2 cellular contexts compared by ENCODE assay signal in genomic region chr1:44659566-44659965, GRCh38.
TF ChIP-seq lines count a peak whose summit lies in the region.

No MANE protein-coding gene starts in this region.

TF ChIP-seq in liver, 16 proteins besides CTCF, POLR2A, EP300 and RAD21:
- TF ChIP-seq YY1 (IDR thresholded peaks at IDR 0.05) = no peak
- TF ChIP-seq, protein P1, sequence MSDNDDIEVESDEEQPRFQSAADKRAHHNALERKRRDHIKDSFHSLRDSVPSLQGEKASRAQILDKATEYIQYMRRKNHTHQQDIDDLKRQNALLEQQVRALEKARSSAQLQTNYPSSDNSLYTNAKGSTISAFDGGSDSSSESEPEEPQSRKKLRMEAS (IDR thresholded peaks at IDR 0.05) = no peak
- TF ChIP-seq HNF4A (conservative IDR thresholded peaks at IDR 0.05) = no peak
- no peak for TF ChIP-seq RXRA (IDR thresholded peaks at IDR 0.05)
- no peak for TF ChIP-seq JUND (IDR thresholded peaks at IDR 0.05)
- no peak for TF ChIP-seq HNF4G (IDR thresholded peaks at IDR 0.05)
- TF ChIP-seq SP1 (IDR thresholded peaks at IDR 0.05) = no peak
- TF ChIP-seq EGR1 (IDR thresholded peaks at IDR 0.05; ENCODE audit: low read depth in 2 of 2) = no peak
- no peak for TF ChIP-seq NR2F2 (IDR thresholded peaks at IDR 0.05)
- TF ChIP-seq, protein P2, sequence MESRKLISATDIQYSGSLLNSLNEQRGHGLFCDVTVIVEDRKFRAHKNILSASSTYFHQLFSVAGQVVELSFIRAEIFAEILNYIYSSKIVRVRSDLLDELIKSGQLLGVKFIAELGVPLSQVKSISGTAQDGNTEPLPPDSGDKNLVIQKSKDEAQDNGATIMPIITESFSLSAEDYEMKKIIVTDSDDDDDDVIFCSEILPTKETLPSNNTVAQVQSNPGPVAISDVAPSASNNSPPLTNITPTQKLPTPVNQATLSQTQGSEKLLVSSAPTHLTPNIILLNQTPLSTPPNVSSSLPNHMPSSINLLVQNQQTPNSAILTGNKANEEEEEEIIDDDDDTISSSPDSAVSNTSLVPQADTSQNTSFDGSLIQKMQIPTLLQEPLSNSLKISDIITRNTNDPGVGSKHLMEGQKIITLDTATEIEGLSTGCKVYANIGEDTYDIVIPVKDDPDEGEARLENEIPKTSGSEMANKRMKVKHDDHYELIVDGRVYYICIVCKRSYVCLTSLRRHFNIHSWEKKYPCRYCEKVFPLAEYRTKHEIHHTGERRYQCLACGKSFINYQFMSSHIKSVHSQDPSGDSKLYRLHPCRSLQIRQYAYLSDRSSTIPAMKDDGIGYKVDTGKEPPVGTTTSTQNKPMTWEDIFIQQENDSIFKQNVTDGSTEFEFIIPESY (IDR thresholded peaks at IDR 0.05) = no peak
- TF ChIP-seq FOXA1 (IDR thresholded peaks at IDR 0.05) = no peak
- no peak for TF ChIP-seq FOXA2 (IDR thresholded peaks at IDR 0.05)

TF ChIP-seq in HepG2, 621 proteins besides CTCF, POLR2A, EP300 and RAD21:
- TF ChIP-seq KDM6A (CRISPR knock-in tag; IDR thresholded peaks at IDR 0.05; ENCODE audit: low read depth) (no peak), WIZ (CRISPR knock-in tag; IDR thresholded peaks at IDR 0.05) (no peak), RFXANK (CRISPR knock-in tag; IDR thresholded peaks at IDR 0.05) (no peak), ZNF75D (CRISPR knock-in tag; IDR thresholded peaks at IDR 0.05; ENCODE audit: borderline replicate concordance) (no peak), ZNF878 (CRISPR knock-in tag; IDR thresholded peaks at IDR 0.05) (no peak), ZFP82 (CRISPR knock-in tag; IDR thresholded peaks at IDR 0.05; ENCODE audit: borderline replicate concordance) (no peak), HNF4A (CRISPR knock-in tag; IDR thresholded peaks at IDR 0.05) (no peak), PITX1 (CRISPR knock-in tag; IDR thresholded peaks at IDR 0.05) (no peak), ZNF274 (CRISPR knock-in tag; IDR thresholded peaks at IDR 0.05) (no peak), HOXA5 (CRISPR knock-in tag; IDR thresholded peaks at IDR 0.05) (no peak)
